ENCODE assay signal across 8 cellular contexts in the genomic region with DNA sequence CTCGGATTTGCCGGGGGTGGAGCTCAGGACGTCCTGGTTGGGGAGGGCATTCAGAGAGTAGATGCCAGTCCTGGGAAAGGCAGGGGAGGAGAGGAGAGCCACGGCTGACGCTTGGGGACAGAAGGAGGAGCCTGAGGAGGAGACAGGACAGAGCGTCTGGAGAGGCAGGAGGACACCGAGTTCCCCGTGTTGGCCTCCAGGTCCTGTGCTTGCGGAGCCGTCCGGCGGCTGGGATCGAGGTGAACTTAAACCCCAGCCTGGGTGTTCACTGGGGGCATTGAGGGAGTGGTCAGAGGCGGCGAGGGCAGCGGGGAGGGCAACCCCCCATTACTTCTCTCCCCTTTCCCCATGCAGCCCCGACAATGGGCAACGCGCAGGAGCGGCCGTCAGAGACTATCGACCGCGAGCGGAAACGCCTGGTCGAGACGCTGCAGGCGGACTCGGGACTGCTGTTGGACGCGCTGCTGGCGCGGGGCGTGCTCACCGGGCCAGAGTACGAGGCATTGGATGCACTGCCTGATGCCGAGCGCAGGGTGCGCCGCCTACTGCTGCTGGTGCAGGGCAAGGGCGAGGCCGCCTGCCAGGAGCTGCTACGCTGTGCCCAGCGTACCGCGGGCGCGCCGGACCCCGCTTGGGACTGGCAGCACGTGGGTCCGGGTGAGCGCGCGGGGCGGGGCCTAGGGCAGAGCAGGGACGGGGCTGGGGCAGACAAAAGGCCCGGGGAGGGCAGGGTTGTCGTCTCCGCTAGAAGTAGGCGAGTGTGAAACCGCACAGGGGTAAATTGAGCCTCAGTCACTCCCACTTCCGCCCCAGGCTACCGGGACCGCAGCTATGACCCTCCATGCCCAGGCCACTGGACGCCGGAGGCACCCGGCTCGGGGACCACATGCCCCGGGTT. TPM values are rescaled to one million over a fixed set of nuclear protein-coding genes. Genes with fewer than 3 reads are reported as not detected.
DNase-seq lines count a peak whose midpoint lies in the region; ATAC-seq and TF ChIP-seq lines count a peak whose summit lies in the region.

No MANE protein-coding gene starts in this region.

- TF ChIP-seq CTCF in DND-41 (IDR thresholded peaks at IDR 0.05; ENCODE audit: borderline replicate concordance, extremely low read depth, low read length, poor library complexity, severe bottlenecking): no peak
- TF ChIP-seq CTCF in cardiac fibroblast (IDR thresholded peaks at IDR 0.05; ENCODE audit: low read depth, low read length): peak; percentile 12
- TF ChIP-seq CTCF in sigmoid colon (IDR thresholded peaks at IDR 0.05): peak in 3 of 4 experiments; percentile 10 to 37 (median 33)

- H3K4me3 ChIP-seq in DND-41 (ENCODE audit: low read depth in 1 of 2, low read length in 2 of 2): peak overlapping the region in 1 of 2 experiments; percentile 37; a peak in 1 of 4 replicates
- H3K4me3 ChIP-seq in cardiac fibroblast (replicated peaks in 1 of 2; ENCODE audit: low read depth in 2 of 2, low read length in 2 of 2): peak overlapping the region; percentile 53
- peak overlapping the region; percentile 47 for H3K4me3 ChIP-seq in iPS-18c (ENCODE audit: insufficient read depth, low read depth, low read length)
- H3K4me3 ChIP-seq in sigmoid colon: peak overlapping the region; percentile 22 to 52 (median 46)

- H3K4me1 ChIP-seq in DND-41 (ENCODE audit: insufficient read depth, low read length) (peaks cover 29% of the 10 kb centered on the region), sigmoid colon (peaks cover 0 to 67% (median 61%) of the 10 kb centered on the region in 4 donors)

- peaks cover 13% of the 10 kb centered on the region for H4K20me1 ChIP-seq in DND-41 (ENCODE audit: insufficient read depth, low read length)

- no peaks in the 10 kb centered on the region for H3K9me3 ChIP-seq in DND-41 (ENCODE audit: insufficient read depth, low read length, severe bottlenecking)
- no peaks in the 10 kb centered on the region for H3K9me3 ChIP-seq in iPS-18c (ENCODE audit: control insufficient read depth, insufficient read depth, low read length)
- H3K9me3 ChIP-seq in sigmoid colon: no peaks in the 10 kb centered on the region

- peak overlapping the region; percentile 30; the same call in 1 of the 2 replicates for H3K9ac ChIP-seq in DND-41 (ENCODE audit: low read depth, low read length)

- ATAC-seq in DND-41 (ENCODE audit: insufficient read depth, low read depth) (peak; percentile 75), GM21737 (IDR thresholded peaks at IDR 0.05; ENCODE audit: unreplicated experiment) (peak; percentile 33), HG03469 (IDR thresholded peaks at IDR 0.05; ENCODE audit: unreplicated experiment) (no peak)

- H3K36me3 ChIP-seq in DND-41 (ENCODE audit: insufficient read depth, low read length) (no peaks in the 10 kb centered on the region), sigmoid colon (no peaks in the 10 kb centered on the region)

- TF ChIP-seq EP300 in sigmoid colon (IDR thresholded peaks at IDR 0.05): peak in 1 of 4 donors; percentile 70

- peak; percentile 66 for DNase-seq in DND-41
- DNase-seq in NCI-H1092 (lab: John Stamatoyannopoulos, UW): peak; percentile 52
- DNase-seq in T1000 (lab: John Stamatoyannopoulos, UW): peak; percentile 65
- DNase-seq in cardiac fibroblast (ENCODE audit: low read depth in 2 of 2): peak; percentile 76 to 91
- DNase-seq in sigmoid colon: peak; percentile 96

- peak; percentile 61 to 67 for TF ChIP-seq POLR2A in sigmoid colon (IDR thresholded peaks at IDR 0.05)

- H3K27ac ChIP-seq in DND-41 (ENCODE audit: low read length) (no peak overlapping the region), sigmoid colon (peak overlapping the region; percentile 89 to 95 (median 90))

- intact Hi-C loops in sigmoid colon (cut with DNase I): no loop called here

- H3K27me3 ChIP-seq in DND-41 (ENCODE audit: insufficient read depth, low read length, poor library complexity) (peaks cover 3% of the 10 kb centered on the region), sigmoid colon (no peaks in the 10 kb centered on the region)

- no peak overlapping the region for H2AFZ ChIP-seq in DND-41 (ENCODE audit: low read depth, low read length)

- H3K4me2 ChIP-seq in DND-41 (ENCODE audit: insufficient read depth, low read length): peak overlapping the region; percentile 60

- 1% methylated on average over 71 of the region's 71 CpGs for WGBS in sigmoid colon, 2 donors

- H3K79me2 ChIP-seq in DND-41 (ENCODE audit: insufficient read depth, low read length): no peaks in the 10 kb centered on the region

RNA-seq across cellular contexts. Expression of a gene that starts 3.7 kb away (rescaled TPM):
- total RNA-seq in sigmoid colon: 10 to 100 TPM; 23.2 to 36.7 (median 25.9) TPM
- 10 to 100 TPM; 12.7 to 23.9 (median 13.2) TPM for polyA plus RNA-seq in sigmoid colon

RNA-seq across cellular contexts. Expression of a gene that starts 9.5 kb away (rescaled TPM):
- total RNA-seq in sigmoid colon: 100 to 1,000 TPM in 1 of 4 donors, 10 to 100 TPM in 3; 21.2 to 109 (median 25.8) TPM
- 10 to 100 TPM in 1 of 3 donors, 1 to 10 TPM in 2; 1.2 to 17.9 (median 3.6) TPM for polyA plus RNA-seq in sigmoid colon

RNA-seq across cellular contexts. Expression of a gene that starts 9.7 kb away (rescaled TPM):
- total RNA-seq in sigmoid colon: 10 to 100 TPM in 1 of 4 donors, 1 to 10 TPM in 3; 6.6 to 22.2 (median 9.7) TPM
- polyA plus RNA-seq in sigmoid colon: 10 to 100 TPM in 1 of 3 donors, 1 to 10 TPM in 2; 3.0 to 30.3 (median 4.8) TPM

RNA-seq across cellular contexts. Expression of a gene that starts 14.3 kb away (rescaled TPM):
- 10 to 100 TPM in 2 of 4 donors, 1 to 10 TPM in 2; 7.5 to 11.8 (median 9.7) TPM for total RNA-seq in sigmoid colon
- 10 to 100 TPM in 2 of 3 donors, 1 to 10 TPM in 1; 4.9 to 19.1 (median 10.8) TPM for polyA plus RNA-seq in sigmoid colon

RNA-seq across cellular contexts. Expression of a gene that starts 14.3 kb away (rescaled TPM):
- 10 to 100 TPM; 16.1 to 23.2 (median 19.6) TPM for total RNA-seq in sigmoid colon
- polyA plus RNA-seq in sigmoid colon: 10 to 100 TPM; 23.4 to 30.2 (median 26.4) TPM
